Comparison of ENCODE assay signal across 32 cellular contexts in the genomic region with DNA sequence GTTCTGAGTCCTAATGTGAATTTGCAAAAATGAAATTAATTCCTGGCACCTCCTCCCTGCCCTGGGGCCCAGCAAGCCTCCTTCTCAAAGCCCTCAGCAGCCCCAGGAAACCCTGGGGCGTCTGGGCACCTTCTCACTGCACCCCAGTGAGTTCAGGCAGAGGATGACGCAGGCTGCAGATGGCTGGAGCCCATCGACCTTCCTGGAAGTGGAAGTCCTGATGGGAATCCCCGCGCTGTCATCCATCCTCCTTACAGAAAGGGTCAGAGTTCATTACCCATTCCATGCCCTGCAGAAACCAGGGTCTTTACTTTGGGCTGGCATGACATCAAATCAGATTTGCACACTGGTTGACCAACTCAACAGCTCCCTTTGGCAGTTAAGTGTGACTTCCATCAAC. TPM values are rescaled to one million over a fixed set of nuclear protein-coding genes. Genes with fewer than 3 reads are reported as not detected.
"Had no signal": no experiment of that assay in that cellular context is flagged by ENCODE, and none has a peak within 500 bp of the region (broad histone marks: within the 10 kb centered on the region; RNA-seq: fewer than 3 reads in every experiment).

No MANE protein-coding gene starts in this region.

- H3K4me3 Mint-ChIP-seq: activated CD4-positive, alpha-beta memory T cell treated with anti-CD3 and anti-CD28 coated beads, Interleukin-2, amount 10 ng/mL, durations not matched to agents 7 days and 5 days; activated CD8-positive, alpha-beta memory T cell treated with anti-CD3 and anti-CD28 coated beads, Interleukin-2, amount 10 ng/mL, durations not matched to agents 7 days and 5 days; activated naive CD8-positive, alpha-beta T cell treated with anti-CD3 and anti-CD28 coated beads, Interleukin-2, amount 10 ng/mL, durations not matched to agents 7 days and 5 days had no signal

- H3K9me3 ChIP-seq: body of pancreas, breast epithelium, SJCRH30 had no signal

- H3K27ac Mint-ChIP-seq: activated CD4-positive, alpha-beta memory T cell treated with anti-CD3 and anti-CD28 coated beads, Interleukin-2, amount 10 ng/mL, durations not matched to agents 7 days and 5 days; activated CD8-positive, alpha-beta memory T cell treated with anti-CD3 and anti-CD28 coated beads, Interleukin-2, amount 10 ng/mL, durations not matched to agents 7 days and 5 days; activated naive CD8-positive, alpha-beta T cell treated with anti-CD3 and anti-CD28 coated beads, Interleukin-2, amount 10 ng/mL, durations not matched to agents 7 days and 5 days had no signal

- H3K36me3 Mint-ChIP-seq: activated CD8-positive, alpha-beta memory T cell treated with anti-CD3 and anti-CD28 coated beads, Interleukin-2, amount 10 ng/mL, durations not matched to agents 7 days and 5 days; activated naive CD8-positive, alpha-beta T cell treated with anti-CD3 and anti-CD28 coated beads, Interleukin-2, amount 10 ng/mL, durations not matched to agents 7 days and 5 days had no signal

- H3K36me3 ChIP-seq: breast epithelium, SJCRH30, WERI-Rb-1 had no signal

- H3K27me3 ChIP-seq: body of pancreas, SJCRH30 had no signal

- H3K9me3 Mint-ChIP-seq: activated CD4-positive, alpha-beta memory T cell treated with anti-CD3 and anti-CD28 coated beads, Interleukin-2, amount 10 ng/mL, durations not matched to agents 7 days and 5 days; activated naive CD8-positive, alpha-beta T cell treated with anti-CD3 and anti-CD28 coated beads, Interleukin-2, amount 10 ng/mL, durations not matched to agents 7 days and 5 days had no signal

- DNase-seq: activated CD4-positive, alpha-beta memory T cell treated with anti-CD3 and anti-CD28 coated beads, Interleukin-2, amount 10 ng/mL, durations not matched to agents 7 days and 5 days; activated CD4-positive, alpha-beta T cell treated with anti-CD3 and anti-CD28 coated beads for 1 hour; activated CD4-positive, alpha-beta T cell treated with anti-CD3 and anti-CD28 coated beads for 48 hours; activated CD4-positive, CD25-positive, alpha-beta regulatory T cell; activated CD8-positive, alpha-beta memory T cell treated with anti-CD3 and anti-CD28 coated beads for 24 hours; activated CD8-positive, alpha-beta memory T cell treated with anti-CD3 and anti-CD28 coated beads, Interleukin-2, amount 10 ng/mL, durations not matched to agents 7 days and 5 days; activated CD8-positive, alpha-beta memory T cell treated with anti-CD3 and anti-CD28 coated beads, Interleukin-2, amount 50 U/mL, for 48 hours; activated effector memory CD4-positive, alpha-beta T cell treated with Interleukin-2 at 50 U/mL for 16 hours; activated naive CD4-positive, alpha-beta T cell treated with anti-CD3 and anti-CD28 coated beads, Interleukin-2, amount 50 U/mL, for 16 hours; activated naive CD8-positive, alpha-beta T cell treated with anti-CD3 and anti-CD28 coated beads, Interleukin-2, amount 10 ng/mL, durations not matched to agents 7 days and 5 days; activated T-cell treated with anti-CD3 and anti-CD28 coated beads, Interleukin-2, amount 50 U/mL, for 48 hours; amygdala; caudate nucleus; IMR-90; NCI-H1048; NCI-H1417; NCI-H146; NCI-H187; NCI-H2081; NCI-H345; NCI-H524 treated with DMSO at 0.1 percent for 48 hours; RPMI8226; SHP77; SJCRH30; T1000; WERI-Rb-1 had no signal

- H3K27ac ChIP-seq: body of pancreas, breast epithelium, SJCRH30, SK-N-MC, WERI-Rb-1 had no signal

- H3K4me1 Mint-ChIP-seq: activated CD4-positive, alpha-beta memory T cell treated with anti-CD3 and anti-CD28 coated beads, Interleukin-2, amount 10 ng/mL, durations not matched to agents 7 days and 5 days; activated CD8-positive, alpha-beta memory T cell treated with anti-CD3 and anti-CD28 coated beads, Interleukin-2, amount 10 ng/mL, durations not matched to agents 7 days and 5 days; activated naive CD8-positive, alpha-beta T cell treated with anti-CD3 and anti-CD28 coated beads, Interleukin-2, amount 10 ng/mL, durations not matched to agents 7 days and 5 days had no signal

- H3K4me3 ChIP-seq: body of pancreas, breast epithelium, K562, SJCRH30, SK-N-MC had no signal

- H3K4me1 ChIP-seq: breast epithelium had no signal

RNA-seq across cellular contexts. Expression of a gene that starts 31.6 kb away (rescaled TPM):
- total RNA-seq: K562; T-helper 1 cell treated with Interleukin-12 subunit alpha and Interleukin-12 subunit beta and Interleukin-4 antibody, amounts not matched to agents 30 ng/mL and 1 ng/mL, for 36 hours; T-helper 2 cell treated with Interferon-gamma antibody and Interleukin-4, amounts not matched to agents 100 ng/mL and 5 ng/mL, for 36 hours had no signal
- polyA plus RNA-seq: K562 had no signal
